Comparison of ENCODE assay signal across 8 cellular contexts in genomic region chr13:34156841-34157365, GRCh38.
DNase-seq lines count a peak whose midpoint lies in the region; ATAC-seq and TF ChIP-seq lines count a peak whose summit lies in the region.

No MANE protein-coding gene starts in this region.

- peak overlapping the region; percentile 96 for H3K27ac ChIP-seq in PC-9
- no peak overlapping the region for H3K27ac ChIP-seq in vagina

- peak overlapping the region; percentile 54 for H2AFZ ChIP-seq in PC-9

- H3K9me2 ChIP-seq in PC-9 (ENCODE audit: insufficient read depth): no peaks in the 10 kb centered on the region

- H3K27me3 ChIP-seq in PC-9 (ENCODE audit: insufficient read depth, low read depth): no peaks in the 10 kb centered on the region
- no peaks in the 10 kb centered on the region for H3K27me3 ChIP-seq in vagina

- no peaks in the 10 kb centered on the region for H3K79me2 ChIP-seq in PC-9 (ENCODE audit: low read depth)

- H3K4me3 ChIP-seq in PC-9 (peak overlapping the region; percentile 47; the same call in 1 of the 2 replicates), vagina (no peak overlapping the region)

- no peaks in the 10 kb centered on the region for H3K36me3 ChIP-seq in PC-9 (ENCODE audit: low read depth)
- H3K36me3 ChIP-seq in vagina: no peaks in the 10 kb centered on the region

- POLR2A ChIA-PET in PC-9 (lab: Charles Lee; ENCODE audit: unreplicated experiment): no interaction called here

- H3K4me1 ChIP-seq in PC-9 (replicated peaks; ENCODE audit: insufficient read depth): peaks cover 55% of the 10 kb centered on the region
- H3K4me1 ChIP-seq in vagina: peaks cover 6% of the 10 kb centered on the region

- intact Hi-C loops in PC-9 (cut with micrococcal nuclease; ENCODE audit: unreplicated experiment) (loop anchor here (1.0 to 10.0 kb wide), 6 partner anchors 80 to 788 kb away; partner anchors contain the start of gene NBEA), vagina (cut with DNase I) (no loop called here)

- no peak for TF ChIP-seq CTCF in PC-9 (conservative IDR thresholded peaks at IDR 0.05)
- TF ChIP-seq CTCF in vagina (IDR thresholded peaks at IDR 0.05): no peak

- CTCF ChIA-PET in PC-9 (lab: Charles Lee): no interaction called here

- no TSS peak for BruUV-seq in PC-9 (replicated peaks; lab: Mats Ljungman, UMichigan)

- peaks cover 38% of the 10 kb centered on the region for H3F3A ChIP-seq in PC-9 (ENCODE audit: insufficient read depth, low read depth)

- H3K9me3 ChIP-seq in PC-9 (ENCODE audit: insufficient read depth, low read depth): peaks cover 6% of the 10 kb centered on the region; the same call in 1 of the 2 replicates
- H3K9me3 ChIP-seq in vagina: no peaks in the 10 kb centered on the region

- TF ChIP-seq POLR2A in vagina (IDR thresholded peaks at IDR 0.05): no peak

- peak; percentile 99 for ATAC-seq in GM21367 (IDR thresholded peaks at IDR 0.05; ENCODE audit: unreplicated experiment)
- ATAC-seq in HG03558 (IDR thresholded peaks at IDR 0.05; ENCODE audit: extremely low read depth, unreplicated experiment): peak; percentile 100

- H4K20me1 ChIP-seq in PC-9 (ENCODE audit: insufficient read depth): no peaks in the 10 kb centered on the region

- H3K4me2 ChIP-seq in PC-9: peak overlapping the region; percentile 78

- DNase-seq in Daoy (ENCODE audit: low read depth) (peak; percentile 96), PC-9 (peak; percentile 82 to 97), amniotic epithelial cell (ENCODE audit: low read depth) (peak; percentile 97), iPS-NIHi11 (ENCODE audit: low spot score) (peak; percentile 64), vagina (ENCODE audit: extremely low spot score in 2 of 2) (no peak)
- peak; percentile 66 for DNase-seq in stimulated activated CD4-positive, alpha-beta T cell treated with anti-CD3 and anti-CD28 coated beads, Interleukin-15, amount 100 ng/mL, for 24 hours

Comparison
In these comparisons a context has a peak if more than half of its experiments do, and no peak if none do; other contexts are left out.
1. DNase-seq: peak in Daoy (single experiment), PC-9 (2 of 2), amniotic epithelial cell (single experiment), iPS-NIHi11 (single experiment) and stimulated activated CD4-positive, alpha-beta T cell treated with anti-CD3 and anti-CD28 coated beads, Interleukin-15, amount 100 ng/mL, for 24 hours (single experiment); none in vagina (0 of 2).